Comparison of ENCODE assay signal across 8 cellular contexts in the genomic region with DNA sequence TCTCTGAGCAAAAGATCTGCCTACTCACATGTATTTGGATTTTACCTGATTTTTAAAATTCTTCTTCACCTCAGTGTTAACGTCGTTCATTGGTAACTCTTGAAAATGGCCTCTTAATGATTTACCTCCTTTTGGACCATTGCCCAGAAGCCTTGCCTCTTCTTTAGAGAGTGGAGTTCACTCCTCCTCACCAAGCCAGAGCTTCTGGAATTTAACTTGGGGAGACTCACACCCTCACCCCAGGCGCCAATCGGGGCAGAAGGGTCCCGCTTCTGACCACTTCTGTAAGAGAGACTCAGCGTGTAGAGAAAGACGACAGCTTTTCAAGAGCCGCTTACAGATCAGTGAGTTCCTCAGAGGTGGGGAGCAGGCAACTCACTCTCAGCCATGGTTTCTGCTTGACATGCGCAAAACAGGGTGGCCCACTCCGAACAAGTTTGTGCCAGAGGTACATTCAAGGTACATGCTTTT. TPM values are rescaled to one million over a fixed set of nuclear protein-coding genes. Genes with fewer than 3 reads are reported as not detected.
DNase-seq lines count a peak whose midpoint lies in the region; ATAC-seq and TF ChIP-seq lines count a peak whose summit lies in the region.

No MANE protein-coding gene starts in this region.

- H3K27me3 ChIP-seq in BJ (ENCODE audit: control insufficient read depth, insufficient read depth, low read length) (0 out of 2 replicates have a peak, but pooled peaks cover 2% of the 10 kb centered on the region), neural progenitor cell (peaks cover 46% of the 10 kb centered on the region)

- CTCF ChIA-PET in BJ (lab: Yijun Ruan, JAX): interaction anchor here (0.6 kb wide), 1 partner anchor 58 kb away, joined by 3 read pairs; no protein-coding TSS in a partner anchor

- no peak overlapping the region for H3K9ac ChIP-seq in neural progenitor cell

- peak overlapping the region; percentile 94 for H3K4me2 ChIP-seq in neural progenitor cell

- H3K4me3 Mint-ChIP-seq in neural progenitor cell: peak overlapping the region; percentile 81

- POLR2A ChIA-PET in BJ (lab: Charles Lee): no interaction called here

- no peaks in the 10 kb centered on the region for H3K9me3 ChIP-seq in neural progenitor cell (ENCODE audit: low read depth)

- no peaks in the 10 kb centered on the region for H3K79me2 ChIP-seq in neural progenitor cell (ENCODE audit: low read depth)

- no peak for ATAC-seq in HG03457 (IDR thresholded peaks at IDR 0.05; ENCODE audit: unreplicated experiment)

- H3K9me3 Mint-ChIP-seq in neural progenitor cell: no peaks in the 10 kb centered on the region

- H3K27ac ChIP-seq in neural progenitor cell: no peak overlapping the region

- peaks cover 10% of the 10 kb centered on the region for H3K27me3 Mint-ChIP-seq in neural progenitor cell (ENCODE audit: insufficient read depth, low read depth)

- H3K4me1 ChIP-seq in neural progenitor cell: peaks cover 7% of the 10 kb centered on the region

- H3K27ac Mint-ChIP-seq in neural progenitor cell: peak overlapping the region; percentile 89

- DNase-seq in BJ (ENCODE audit: low read depth) (no peak), NCI-H1105 treated with DMSO at 0.1 percent for 48 hours (lab: John Stamatoyannopoulos, UW) (peak; percentile 50), epithelial cell of esophagus (ENCODE audit: low read depth) (no peak), neural progenitor cell (ENCODE audit: low spot score) (peak; percentile 33), NCI-H510A treated with DMSO at 0.1 percent for 48 hours (lab: John Stamatoyannopoulos, UW) (no peak), NCI-H2107 (lab: John Stamatoyannopoulos, UW) (no peak)
- DNase-seq in stimulated activated CD4-positive, alpha-beta T cell treated with anti-CD3 and anti-CD28 coated beads, Interleukin-15, amount 100 ng/mL, for 24 hours: no peak

- TF ChIP-seq CTCF in BJ (IDR thresholded peaks at IDR 0.05; ENCODE audit: insufficient read depth, low read depth, low read length): no peak
- no peak for TF ChIP-seq CTCF in epithelial cell of esophagus (IDR thresholded peaks at IDR 0.05; ENCODE audit: insufficient read depth, low read depth, low read length, missing control alignments)
- TF ChIP-seq CTCF in neural progenitor cell (IDR thresholded peaks at IDR 0.05): no peak

- peaks cover 23% of the 10 kb centered on the region for H3F3A ChIP-seq in neural progenitor cell (ENCODE audit: low read depth)

- H2AFZ ChIP-seq in neural progenitor cell (replicated peaks): peak overlapping the region; percentile 97

- H3K4me3 ChIP-seq in BJ (ENCODE audit: low read depth, low read length) (peak overlapping the region; percentile 53), epithelial cell of esophagus (ENCODE audit: low read length) (peak overlapping the region; percentile 43), neural progenitor cell (peak overlapping the region; percentile 67)

- H3K36me3 ChIP-seq in BJ (ENCODE audit: control insufficient read depth, insufficient read depth, low read length) (no peaks in the 10 kb centered on the region), neural progenitor cell (no peaks in the 10 kb centered on the region)

- H4K20me1 ChIP-seq in neural progenitor cell (ENCODE audit: low read depth): no peaks in the 10 kb centered on the region

- H3K36me3 Mint-ChIP-seq in neural progenitor cell: no peaks in the 10 kb centered on the region

- H3K4me1 Mint-ChIP-seq in neural progenitor cell: peaks cover 51% of the 10 kb centered on the region

RNA-seq across cellular contexts. Expression of a gene that starts 2.7 kb away (rescaled TPM):
- 0.02 TPM in 1 of 2 replicates, not detected in the other for polyA plus RNA-seq in BJ (2011; rRNA removed)
- 0.09 and 0.15 TPM in 2 replicates for polyA minus RNA-seq in BJ (2011; rRNA and poly(A)+ RNA removed)
- 0.58 and 0.74 TPM in 2 replicates for total RNA-seq in neural progenitor cell (ENCODE audit: low replicate concordance)

RNA-seq across cellular contexts. Expression of a gene that starts 12.7 kb away (rescaled TPM):
- 6.9 and 7.7 TPM in 2 replicates for polyA plus RNA-seq in BJ (2011; rRNA removed)
- 3.9 and 5.7 TPM in 2 replicates for polyA minus RNA-seq in BJ (2011; rRNA and poly(A)+ RNA removed)
- 2.8 and 14.1 TPM in 2 replicates for total RNA-seq in neural progenitor cell (ENCODE audit: low replicate concordance)

RNA-seq across cellular contexts. Expression of a gene that starts 45.3 kb away (rescaled TPM):
- 0.65 and 0.74 TPM in 2 replicates for polyA plus RNA-seq in BJ (2011; rRNA removed)
- 0.19 and 0.26 TPM in 2 replicates for polyA minus RNA-seq in BJ (2011; rRNA and poly(A)+ RNA removed)
- total RNA-seq in neural progenitor cell (ENCODE audit: low replicate concordance): 42.5 and 43.9 TPM in 2 replicates

Comparison
In these comparisons a context has a peak if more than half of its experiments do, and no peak if none do; other contexts are left out.
1. DNase-seq: peak in NCI-H1105 treated with DMSO at 0.1 percent for 48 hours (single experiment) and neural progenitor cell (single experiment); none in BJ (single experiment), epithelial cell of esophagus (single experiment), stimulated activated CD4-positive, alpha-beta T cell treated with anti-CD3 and anti-CD28 coated beads, Interleukin-15, amount 100 ng/mL, for 24 hours (single experiment), NCI-H510A treated with DMSO at 0.1 percent for 48 hours (single experiment) and NCI-H2107 (single experiment).
2. Peak in every context shown above with its lines, with median percentiles within 50 percentile points of each other: H3K4me3 ChIP-seq.